1 cellular context compared by ENCODE assay signal in genomic region chr2:47043142-47043890, GRCh38.
TF ChIP-seq lines count a peak whose summit lies in the region.

No MANE protein-coding gene starts in this region.

TF ChIP-seq in HepG2, 621 proteins besides CTCF, POLR2A, EP300 and RAD21 (continued from another document and continues in another):
- peak; percentile 58; the same call in 1 of the 2 replicates for TF ChIP-seq MLX (CRISPR knock-in tag; IDR thresholded peaks at IDR 0.05)
- TF ChIP-seq ZNF263 (CRISPR knock-in tag; IDR thresholded peaks at IDR 0.05), result peak; percentile 98
- 0 out of 2 replicates have a peak, but pooled peaks have one; percentile 38 for TF ChIP-seq KDM2A (CRISPR knock-in tag; IDR thresholded peaks at IDR 0.05; ENCODE audit: borderline replicate concordance, low read depth)
- TF ChIP-seq TOPORS (CRISPR knock-in tag; IDR thresholded peaks at IDR 0.05), result no peak
- no peak for TF ChIP-seq ZNF407 (CRISPR knock-in tag; IDR thresholded peaks at IDR 0.05; ENCODE audit: not compliant biosample characterization)
- TF ChIP-seq KDM6A (CRISPR knock-in tag; IDR thresholded peaks at IDR 0.05; ENCODE audit: low read depth), result 0 out of 2 replicates have a peak, but pooled peaks have one; percentile 35
- peak; percentile 31; the same call in 1 of the 2 replicates for TF ChIP-seq KLF6 (CRISPR knock-in tag; IDR thresholded peaks at IDR 0.05)
- peak; percentile 46; the same call in 1 of the 2 replicates for TF ChIP-seq ZNF609 (CRISPR knock-in tag; IDR thresholded peaks at IDR 0.05; ENCODE audit: borderline replicate concordance)
- no peak for TF ChIP-seq JARID2 (CRISPR knock-in tag; IDR thresholded peaks at IDR 0.05; ENCODE audit: insufficient replicate concordance)
- 0 out of 2 replicates have a peak, but pooled peaks have one; percentile 24 for TF ChIP-seq LBX2 (CRISPR knock-in tag; IDR thresholded peaks at IDR 0.05; ENCODE audit: borderline replicate concordance)
- TF ChIP-seq HDAC1 (CRISPR knock-in tag; IDR thresholded peaks at IDR 0.05), result peak; percentile 67; the same call in 1 of the 2 replicates
- TF ChIP-seq RARA (CRISPR knock-in tag; IDR thresholded peaks at IDR 0.05), result peak; percentile 62
- TF ChIP-seq NCOA1 (CRISPR knock-in tag; IDR thresholded peaks at IDR 0.05), result no peak
- 0 out of 2 replicates have a peak, but pooled peaks have one; percentile 26 for TF ChIP-seq GMEB1 (CRISPR knock-in tag; IDR thresholded peaks at IDR 0.05; ENCODE audit: borderline replicate concordance)
- peak; percentile 63 for TF ChIP-seq ZNF768 (CRISPR knock-in tag; IDR thresholded peaks at IDR 0.05)
- no peak for TF ChIP-seq ZNF740 (CRISPR knock-in tag; IDR thresholded peaks at IDR 0.05)
- TF ChIP-seq ETV5 (CRISPR knock-in tag; IDR thresholded peaks at IDR 0.05; ENCODE audit: borderline replicate concordance), result peak; percentile 66; the same call in 1 of the 2 replicates
- no peak for TF ChIP-seq MLLT10 (CRISPR knock-in tag; IDR thresholded peaks at IDR 0.05)
- no peak for TF ChIP-seq PRDM10 (CRISPR knock-in tag; IDR thresholded peaks at IDR 0.05; ENCODE audit: low read depth)
- peak; percentile 23; the same call in 1 of the 2 replicates for TF ChIP-seq ZNF503 (CRISPR knock-in tag; IDR thresholded peaks at IDR 0.05)
- 0 out of 2 replicates have a peak, but pooled peaks have one; percentile 45 for TF ChIP-seq EEA1 (CRISPR knock-in tag; IDR thresholded peaks at IDR 0.05; ENCODE audit: borderline replicate concordance)
- peak; percentile 45; the same call in 1 of the 2 replicates for TF ChIP-seq ZNF770 (CRISPR knock-in tag; IDR thresholded peaks at IDR 0.05)
- peak; percentile 96 for TF ChIP-seq FOSL2 (CRISPR knock-in tag; IDR thresholded peaks at IDR 0.05)
- TF ChIP-seq ZNF883 (CRISPR knock-in tag; IDR thresholded peaks at IDR 0.05; ENCODE audit: not compliant biosample characterization), result peak; percentile 52
- no peak for TF ChIP-seq POLR2G (IDR thresholded peaks at IDR 0.05; ENCODE audit: low read depth, low read length)
